30 cellular contexts compared by ENCODE assay signal in the genomic region with DNA sequence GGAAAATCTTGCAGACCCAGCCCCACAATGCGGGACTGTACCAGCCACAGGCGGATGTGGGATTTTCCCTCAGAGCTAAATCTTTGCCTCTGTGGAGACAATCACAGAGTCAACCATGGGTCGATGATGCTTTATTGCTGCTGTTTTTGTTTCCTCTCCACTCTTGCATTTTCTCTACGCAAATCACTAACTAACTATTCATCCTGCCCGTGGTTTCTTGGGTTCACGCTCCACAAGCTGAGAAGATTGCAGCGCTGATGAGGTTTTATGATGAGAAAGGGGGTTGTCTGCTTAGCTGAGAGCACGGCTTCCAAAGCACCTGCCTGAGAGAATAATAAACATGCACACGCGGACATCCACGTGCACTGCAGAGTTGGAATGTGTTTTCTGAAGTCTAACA.
DNase-seq lines count a peak whose midpoint lies in the region; ATAC-seq and TF ChIP-seq lines count a peak whose summit lies in the region.
"Had no signal": no experiment of that assay in that cellular context is flagged by ENCODE, and none has a peak within 500 bp of the region (broad histone marks: within the 10 kb centered on the region; RNA-seq: fewer than 3 reads in every experiment).

No MANE protein-coding gene starts in this region.

- TF ChIP-seq RAD21 in neural cell (conservative IDR thresholded peaks at IDR 0.05): no peak

- H2AFZ ChIP-seq in DND-41 (ENCODE audit: low read depth, low read length): no peak overlapping the region
- no peak overlapping the region for H2AFZ ChIP-seq in neural cell (ENCODE audit: low read depth, low read length)

- TF ChIP-seq CTCF in DND-41 (IDR thresholded peaks at IDR 0.05; ENCODE audit: borderline replicate concordance, extremely low read depth, low read length, poor library complexity, severe bottlenecking): no peak
- no peak for TF ChIP-seq CTCF in neural cell (IDR thresholded peaks at IDR 0.05; ENCODE audit: poor library complexity, severe bottlenecking)

- H3K4me3 ChIP-seq in DND-41 (ENCODE audit: low read depth in 1 of 2, low read length in 2 of 2) (peak overlapping the region in 1 of 2 experiments; percentile 23; a peak in 1 of 4 replicates), neural cell (ENCODE audit: low read length) (peak overlapping the region; percentile 22)
- H3K4me3 ChIP-seq: ascending aorta, SJCRH30, transverse colon had no signal

- no peaks in the 10 kb centered on the region for H4K20me1 ChIP-seq in DND-41 (ENCODE audit: insufficient read depth, low read length)
- no peaks in the 10 kb centered on the region for H4K20me1 ChIP-seq in neural cell (ENCODE audit: insufficient read depth)

- peak; percentile 84 for DNase-seq in DND-41
- peak; percentile 82 for DNase-seq in NCI-H2107 treated with DMSO at 0.1 percent for 48 hours (lab: John Stamatoyannopoulos, UW; ENCODE audit: unreplicated experiment)
- DNase-seq in SW480 (ENCODE audit: low spot score): peak; percentile 31
- no peak for DNase-seq in SKM-1 treated with dmso at 0.1 percent for 144 hours (lab: John Stamatoyannopoulos, UW; ENCODE audit: unreplicated experiment)
- DNase-seq in cerebellar nuclear complex (lab: John Stamatoyannopoulos, UW): no peak
- DNase-seq: ACHN; activated CD4-positive, alpha-beta T cell treated with anti-CD3 and anti-CD28 coated beads, Interleukin-2, amount 50 U/mL, for 4 hours; activated CD8-positive, alpha-beta memory T cell treated with anti-CD3 and anti-CD28 coated beads, Interleukin-2, amount 10 ng/mL, durations not matched to agents 7 days and 5 days; activated gamma-delta T cell treated with Interleukin-2 at 50 U/mL for 16 hours; activated naive CD8-positive, alpha-beta T cell treated with anti-CD3 and anti-CD28 coated beads, Interleukin-2, amount 10 ng/mL, durations not matched to agents 7 days and 5 days; activated T-cell treated with anti-CD3 and anti-CD28 coated beads, Interleukin-2, amount 50 U/mL, for 4 hours; effector CD4-positive, alpha-beta T cell; GF-D8; glutamatergic neuron; Kasumi-1; left ventricle myocardium superior; NCI-H187; NCI-H226; NCI-H82; occipital lobe; RPMI8226; SJCRH30; transverse colon had no signal

- H3K4me1 ChIP-seq in DND-41 (ENCODE audit: insufficient read depth, low read length): peaks cover 52% of the 10 kb centered on the region
- H3K4me1 ChIP-seq: ascending aorta, SJCRH30, transverse colon had no signal

- H3K36me3 ChIP-seq in DND-41 (ENCODE audit: insufficient read depth, low read length): no peaks in the 10 kb centered on the region
- no peaks in the 10 kb centered on the region for H3K36me3 ChIP-seq in neural cell (ENCODE audit: insufficient read depth, low read length)
- H3K36me3 ChIP-seq: ascending aorta, SJCRH30, transverse colon had no signal

- H3K9me3 ChIP-seq in DND-41 (ENCODE audit: insufficient read depth, low read length, severe bottlenecking) (peaks cover 2% of the 10 kb centered on the region), neural cell (ENCODE audit: low read length) (no peaks in the 10 kb centered on the region)
- H3K9me3 ChIP-seq: ascending aorta, SJCRH30 had no signal

- ATAC-seq in DND-41 (ENCODE audit: insufficient read depth, low read depth): peak; percentile 89
- ATAC-seq in esophagus mucosa: no peak
- no peak for ATAC-seq in HG03025 (IDR thresholded peaks at IDR 0.05; ENCODE audit: low FRiP score, unreplicated experiment)
- ATAC-seq: activated CD8-positive, alpha-beta memory T cell treated with anti-CD3 and anti-CD28 coated beads, Interleukin-2, amount 10 ng/mL, durations not matched to agents 7 days and 5 days; activated T-cell treated with anti-CD3 and anti-CD28 coated beads, Interleukin-2, amount 50 U/mL, for 4 hours; HCT116; left ventricle myocardium superior; stimulated activated memory B cell treated with anti-CD40 and anti-IgM and Interleukin-4, amounts not matched to agents 10 μg/mL and 1 μg/mL and 100 μg/mL, for 72 hours had no signal

- TF ChIP-seq EP300 in neural cell (conservative IDR thresholded peaks at IDR 0.05; ENCODE audit: poor library complexity, severe bottlenecking): no peak

- H3K79me2 ChIP-seq in DND-41 (ENCODE audit: insufficient read depth, low read length): no peaks in the 10 kb centered on the region
- no peaks in the 10 kb centered on the region for H3K79me2 ChIP-seq in neural cell (replicated peaks; ENCODE audit: insufficient read depth, low read length)

- H3K27ac ChIP-seq in DND-41 (ENCODE audit: low read length) (peak overlapping the region; percentile 79), neural cell (ENCODE audit: low read length) (peak overlapping the region; percentile 15)
- H3K27ac ChIP-seq: ascending aorta, epithelial cell of prostate, SJCRH30, transverse colon had no signal

- H3K9ac ChIP-seq in DND-41 (ENCODE audit: low read depth, low read length) (peak overlapping the region; percentile 34), neural cell (ENCODE audit: low read length) (no peak overlapping the region)

- no peaks in the 10 kb centered on the region for H3K9me2 ChIP-seq in neural cell (ENCODE audit: insufficient read depth, low read length)

- H3F3A ChIP-seq in neural cell (ENCODE audit: insufficient read depth, low read length, poor library complexity, severe bottlenecking): no peaks in the 10 kb centered on the region

- peak overlapping the region; percentile 57 for H3K4me2 ChIP-seq in DND-41 (ENCODE audit: insufficient read depth, low read length)
- H3K4me2 ChIP-seq in neural cell (ENCODE audit: low read length): no peak overlapping the region

- no peaks in the 10 kb centered on the region for H3K27me3 ChIP-seq in DND-41 (ENCODE audit: insufficient read depth, low read length, poor library complexity)
- no peaks in the 10 kb centered on the region for H3K27me3 ChIP-seq in neural cell (ENCODE audit: insufficient read depth, low read depth, low read length)
- H3K27me3 ChIP-seq: ascending aorta, SJCRH30, transverse colon had no signal

TF ChIP-seq in neural cell, 6 proteins besides CTCF, POLR2A, EP300 and RAD21:
- TF ChIP-seq POLR2AphosphoS5 (IDR thresholded peaks at IDR 0.05) (no peak), MXI1 (conservative IDR thresholded peaks at IDR 0.05; ENCODE audit: poor library complexity, severe bottlenecking) (no peak), EZH2 (IDR thresholded peaks at IDR 0.05; ENCODE audit: borderline replicate concordance, insufficient read depth, low read length, poor library complexity, severe bottlenecking) (no peak), TAF1 (IDR thresholded peaks at IDR 0.05; ENCODE audit: low read depth) (no peak), SMC3 (conservative IDR thresholded peaks at IDR 0.05; ENCODE audit: poor library complexity) (no peak)
- TF ChIP-seq, protein P1, sequence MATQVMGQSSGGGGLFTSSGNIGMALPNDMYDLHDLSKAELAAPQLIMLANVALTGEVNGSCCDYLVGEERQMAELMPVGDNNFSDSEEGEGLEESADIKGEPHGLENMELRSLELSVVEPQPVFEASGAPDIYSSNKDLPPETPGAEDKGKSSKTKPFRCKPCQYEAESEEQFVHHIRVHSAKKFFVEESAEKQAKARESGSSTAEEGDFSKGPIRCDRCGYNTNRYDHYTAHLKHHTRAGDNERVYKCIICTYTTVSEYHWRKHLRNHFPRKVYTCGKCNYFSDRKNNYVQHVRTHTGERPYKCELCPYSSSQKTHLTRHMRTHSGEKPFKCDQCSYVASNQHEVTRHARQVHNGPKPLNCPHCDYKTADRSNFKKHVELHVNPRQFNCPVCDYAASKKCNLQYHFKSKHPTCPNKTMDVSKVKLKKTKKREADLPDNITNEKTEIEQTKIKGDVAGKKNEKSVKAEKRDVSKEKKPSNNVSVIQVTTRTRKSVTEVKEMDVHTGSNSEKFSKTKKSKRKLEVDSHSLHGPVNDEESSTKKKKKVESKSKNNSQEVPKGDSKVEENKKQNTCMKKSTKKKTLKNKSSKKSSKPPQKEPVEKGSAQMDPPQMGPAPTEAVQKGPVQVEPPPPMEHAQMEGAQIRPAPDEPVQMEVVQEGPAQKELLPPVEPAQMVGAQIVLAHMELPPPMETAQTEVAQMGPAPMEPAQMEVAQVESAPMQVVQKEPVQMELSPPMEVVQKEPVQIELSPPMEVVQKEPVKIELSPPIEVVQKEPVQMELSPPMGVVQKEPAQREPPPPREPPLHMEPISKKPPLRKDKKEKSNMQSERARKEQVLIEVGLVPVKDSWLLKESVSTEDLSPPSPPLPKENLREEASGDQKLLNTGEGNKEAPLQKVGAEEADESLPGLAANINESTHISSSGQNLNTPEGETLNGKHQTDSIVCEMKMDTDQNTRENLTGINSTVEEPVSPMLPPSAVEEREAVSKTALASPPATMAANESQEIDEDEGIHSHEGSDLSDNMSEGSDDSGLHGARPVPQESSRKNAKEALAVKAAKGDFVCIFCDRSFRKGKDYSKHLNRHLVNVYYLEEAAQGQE (IDR thresholded peaks at IDR 0.05; ENCODE audit: borderline replicate concordance): no peak

Comparison
In these comparisons a context has a peak if more than half of its experiments do, and no peak if none do; other contexts are left out.
1. DNase-seq: peak in DND-41 (single experiment), NCI-H2107 treated with DMSO at 0.1 percent for 48 hours (single experiment) and SW480 (single experiment); none in SKM-1 treated with dmso at 0.1 percent for 144 hours (single experiment) and cerebellar nuclear complex (0 of 2).